7 cellular contexts compared by ENCODE assay signal in the genomic region with DNA sequence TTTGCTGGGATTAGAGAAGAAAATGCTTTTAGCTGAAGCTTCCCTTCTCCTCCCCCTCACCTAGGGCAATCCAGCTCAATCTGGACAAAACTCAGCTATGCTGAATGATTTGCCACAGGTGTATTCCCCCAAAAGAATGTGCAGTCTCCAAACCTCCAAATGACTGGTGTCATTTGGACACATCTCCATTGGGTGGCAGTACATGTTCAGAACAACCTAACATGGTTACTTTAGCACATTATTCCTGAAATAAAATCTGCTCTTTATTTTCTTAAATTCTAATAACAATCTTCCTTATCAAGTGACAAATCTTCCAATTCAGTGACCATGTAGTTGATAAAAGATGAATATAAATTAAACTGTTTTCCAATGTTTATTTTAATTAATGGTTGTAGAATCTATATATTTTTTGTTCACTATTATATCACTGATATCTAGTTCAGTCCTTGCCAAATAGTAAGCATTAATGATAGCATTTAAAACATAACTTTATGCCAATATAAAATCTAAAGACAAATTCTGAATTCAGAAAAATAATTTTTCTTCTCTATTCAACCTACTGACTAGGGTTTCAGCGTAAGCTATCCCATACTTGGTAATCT.
DNase-seq lines count a peak whose midpoint lies in the region; ATAC-seq, FAIRE-seq and TF ChIP-seq lines count a peak whose summit lies in the region.

No MANE protein-coding gene starts in this region.

- peaks cover 27% of the 10 kb centered on the region for H3K4me1 Mint-ChIP-seq in HFFc6 (ENCODE audit: low read depth)

- H3K4me3 Mint-ChIP-seq in HFFc6, result no peak overlapping the region

- TF ChIP-seq CTCF in HFFc6 (IDR thresholded peaks at IDR 0.05), result peak; percentile 85

- peaks cover 11% of the 10 kb centered on the region for H3K36me3 Mint-ChIP-seq in HFFc6 (ENCODE audit: low read depth)

- ATAC-seq in HG02884 (IDR thresholded peaks at IDR 0.05; ENCODE audit: unreplicated experiment), result no peak

- no peak for FAIRE-seq in RCC 7860 (lab: Jason Lieb, UNC)

- H3K27me3 Mint-ChIP-seq in HFFc6 (ENCODE audit: insufficient read depth), result peaks cover 2% of the 10 kb centered on the region

- peak; percentile 70 for DNase-seq in ELR (ENCODE audit: low read depth)
- DNase-seq in HFFc6, result peak; percentile 12
- DNase-seq in RCC 7860 (ENCODE audit: low spot score), result peak; percentile 7
- peak; percentile 21 for DNase-seq in fibroblast of gingiva (ENCODE audit: low read depth)
- DNase-seq in retina, result peak; percentile 18
- no peak for DNase-seq in effector CD4-positive, alpha-beta T cell

- H3K27ac Mint-ChIP-seq in HFFc6, result no peak overlapping the region

- H3K9me3 Mint-ChIP-seq in HFFc6, result peaks cover 9% of the 10 kb centered on the region; the same call in 1 of the 2 replicates
